ENCODE assay signal across 10 cellular contexts in the genomic region with DNA sequence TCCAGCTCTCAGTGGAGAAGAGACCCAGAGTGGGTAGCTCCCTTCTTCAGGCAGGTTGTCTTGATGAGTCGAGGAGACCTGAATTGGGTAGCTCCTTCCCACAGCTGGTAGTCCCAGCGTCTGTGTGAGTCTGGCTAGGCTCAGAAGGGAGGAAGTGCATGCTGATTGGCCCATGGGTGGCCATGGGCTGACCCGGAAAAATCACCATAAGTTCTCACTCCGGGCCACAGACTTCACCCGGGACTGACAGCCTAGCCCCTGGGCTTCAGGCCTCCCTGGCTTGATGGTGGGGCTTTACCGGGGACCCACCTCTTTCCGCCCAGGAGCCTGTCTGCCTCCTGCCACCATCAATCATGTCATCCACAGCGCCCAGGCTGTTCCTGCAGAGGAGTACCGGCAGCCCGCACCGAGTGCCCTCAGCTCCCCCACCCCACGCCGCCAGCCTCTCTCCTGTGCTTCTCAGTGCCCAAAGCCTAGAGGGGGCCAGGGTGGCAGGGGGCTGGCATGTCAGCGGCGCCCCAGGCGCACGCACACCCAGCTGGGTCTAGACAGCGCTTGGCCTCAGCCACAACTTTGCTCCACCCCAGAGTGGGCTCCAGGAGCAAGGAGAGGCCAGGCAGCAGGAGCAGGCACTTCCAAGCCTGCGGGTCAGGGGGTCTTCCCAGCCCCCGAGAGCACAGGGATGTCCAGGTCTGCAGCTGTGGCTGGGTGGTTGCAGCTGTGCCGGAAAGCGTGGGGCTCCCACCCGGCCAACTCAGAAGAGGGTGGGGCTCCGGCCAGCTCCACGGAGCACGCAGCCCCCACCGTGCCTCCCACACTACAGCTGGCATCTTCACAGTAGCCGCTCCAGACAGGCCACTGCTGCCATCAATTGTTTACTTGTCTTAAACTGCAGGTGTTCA. TPM values are rescaled to one million over a fixed set of nuclear protein-coding genes. Genes with fewer than 3 reads are reported as not detected.
A peak's percentile ranks its signal among the peaks of the same experiment; 100 is the strongest.
DNase-seq lines count a peak whose midpoint lies in the region; ATAC-seq and TF ChIP-seq lines count a peak whose summit lies in the region.
"Had no signal": no experiment of that assay in that cellular context is flagged by ENCODE, and none has a peak within 500 bp of the region (broad histone marks: within the 10 kb centered on the region; RNA-seq: fewer than 3 reads in every experiment).

No MANE protein-coding gene starts in this region.

- no peak overlapping the region for H3K4me3 Mint-ChIP-seq in progenitor cell of endocrine pancreas (ENCODE audit: low read depth)

- TF ChIP-seq CTCF in AG10803 (conservative IDR thresholded peaks at IDR 0.05; ENCODE audit: low read length): no peak
- no peak for TF ChIP-seq CTCF in progenitor cell of endocrine pancreas (IDR thresholded peaks at IDR 0.05; ENCODE audit: unreplicated experiment)

- no peak for DNase-seq in AG10803 (ENCODE audit: low read depth)
- DNase-seq in NCI-H510A (lab: John Stamatoyannopoulos, UW): peak; percentile 12
- DNase-seq in progenitor cell of endocrine pancreas (ENCODE audit: low spot score, unreplicated experiment): no peak
- no peak for DNase-seq in AG20443 (ENCODE audit: low spot score)
- DNase-seq in iPS-NIHi11 (ENCODE audit: low spot score): no peak
- no peak for DNase-seq in NCI-H146 treated with DMSO at 0.1 percent for 48 hours (lab: John Stamatoyannopoulos, UW; ENCODE audit: unreplicated experiment)
- DNase-seq: glutamatergic neuron, MV-4-11 had no signal

- H3K27me3 Mint-ChIP-seq in progenitor cell of endocrine pancreas: no peaks in the 10 kb centered on the region

- no peak overlapping the region for H3K27ac Mint-ChIP-seq in progenitor cell of endocrine pancreas

- peak; percentile 64 for ATAC-seq in GM18867 (IDR thresholded peaks at IDR 0.05; ENCODE audit: unreplicated experiment)
- ATAC-seq in esophagus mucosa: peak; percentile 22

- H3K9me3 Mint-ChIP-seq in progenitor cell of endocrine pancreas (ENCODE audit: low read depth): no peaks in the 10 kb centered on the region

- H3K4me1 Mint-ChIP-seq in progenitor cell of endocrine pancreas (ENCODE audit: low read depth): peaks cover 8% of the 10 kb centered on the region

- peak overlapping the region; percentile 33; the same call in 1 of the 2 replicates for H3K4me3 ChIP-seq in AG10803 (ENCODE audit: low read length)

- no peaks in the 10 kb centered on the region for H3K36me3 Mint-ChIP-seq in progenitor cell of endocrine pancreas (ENCODE audit: insufficient read depth)

RNA-seq across cellular contexts. Expression of a gene that starts 16.1 kb away (rescaled TPM):
- total RNA-seq in esophagus mucosa (272 TPM), progenitor cell of endocrine pancreas (193 and 242 TPM in 2 replicates)

RNA-seq across cellular contexts. Expression of a gene that starts 23.8 kb away (rescaled TPM):
- 7.2 TPM for total RNA-seq in esophagus mucosa
- total RNA-seq in progenitor cell of endocrine pancreas: 33.8 and 36.1 TPM in 2 replicates
